8 cellular contexts compared by ENCODE assay signal in genomic region chr3:107928084-107928445, GRCh38.
DNase-seq lines count a peak whose midpoint lies in the region; ATAC-seq and TF ChIP-seq lines count a peak whose summit lies in the region.

No MANE protein-coding gene starts in this region.

- peak; percentile 15 for DNase-seq in stimulated activated CD4-positive, alpha-beta T cell treated with anti-CD3 and anti-CD28 coated beads, Interleukin-4, amount 100 ng/mL, for 24 hours
- DNase-seq in stimulated activated CD4-positive, alpha-beta T cell treated with anti-CD3 and anti-CD28 coated beads, Interleukin-4, amount 100 ng/mL, for 1 hour, result no peak
- DNase-seq in RPMI7951 (ENCODE audit: low read depth), result peak; percentile 55
- no peak for DNase-seq in coronary artery (ENCODE audit: low spot score)
- no peak for DNase-seq in lower leg skin (ENCODE audit: low spot score in 2 of 2)
- DNase-seq in superior temporal gyrus (ENCODE audit: extremely low spot score), result peak; percentile 79

- TF ChIP-seq POLR2A in lower leg skin (IDR thresholded peaks at IDR 0.05), result no peak

- H3K4me3 ChIP-seq in coronary artery, result peak overlapping the region; percentile 75
- peak overlapping the region; percentile 12 for H3K4me3 ChIP-seq in lower leg skin (ENCODE audit: low read depth, poor library complexity, severe bottlenecking)

- intact Hi-C loops in lower leg skin (cut with DNase I; ENCODE audit: low total_unique reads), result no loop called here

- ATAC-seq in HG02870 (IDR thresholded peaks at IDR 0.05; ENCODE audit: unreplicated experiment) (peak; percentile 26), GM18870 (IDR thresholded peaks at IDR 0.05; ENCODE audit: unreplicated experiment) (no peak)

- TF ChIP-seq CTCF in coronary artery (IDR thresholded peaks at IDR 0.05) (no peak), lower leg skin (IDR thresholded peaks at IDR 0.05) (no peak)

- H3K27ac ChIP-seq in coronary artery, result no peak overlapping the region

- 3 to 5% methylated on average over 8 of the region's 8 CpGs for WGBS in lower leg skin, 2 donors

Comparison
In these comparisons a context has a peak if more than half of its experiments do, and no peak if none do; other contexts are left out.
1. DNase-seq: peak in stimulated activated CD4-positive, alpha-beta T cell treated with anti-CD3 and anti-CD28 coated beads, Interleukin-4, amount 100 ng/mL, for 24 hours (single experiment), RPMI7951 (single experiment) and superior temporal gyrus (single experiment); none in stimulated activated CD4-positive, alpha-beta T cell treated with anti-CD3 and anti-CD28 coated beads, Interleukin-4, amount 100 ng/mL, for 1 hour (single experiment), coronary artery (single experiment) and lower leg skin (0 of 2).